ENCODE assay signal across 17 cellular contexts in the genomic region with DNA sequence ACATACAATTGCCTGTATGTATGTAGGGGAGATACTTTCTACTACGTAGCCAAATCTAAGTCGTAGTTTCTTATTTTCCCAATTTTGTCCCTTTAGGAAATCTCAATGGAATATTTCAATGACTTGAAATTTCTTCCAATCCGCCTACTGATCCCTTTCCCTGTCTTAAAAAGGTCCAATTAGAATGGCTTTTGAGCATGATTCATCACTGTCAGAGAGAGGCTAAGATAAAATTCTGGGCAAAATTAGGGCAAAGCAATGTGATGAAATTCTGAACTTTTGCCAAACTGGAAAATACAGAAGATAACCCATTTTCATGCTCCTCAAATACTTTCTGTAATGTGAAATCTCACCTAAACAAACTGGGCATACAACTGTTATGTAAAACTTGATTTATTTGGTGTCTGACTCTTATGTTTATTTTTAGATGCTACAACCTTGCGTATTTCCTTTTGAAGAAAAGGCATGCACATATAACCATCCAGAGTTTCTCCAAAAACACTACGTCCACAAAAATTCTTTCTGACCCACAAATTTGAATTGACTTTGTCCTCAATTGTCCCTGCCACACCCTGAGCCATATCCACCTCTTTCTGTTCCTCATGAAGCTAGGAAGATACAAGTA.
"Had no signal": no experiment of that assay in that cellular context is flagged by ENCODE, and none has a peak within 500 bp of the region (broad histone marks: within the 10 kb centered on the region; RNA-seq: fewer than 3 reads in every experiment).

No MANE protein-coding gene starts in this region.

- H3K27me3 ChIP-seq: breast epithelium, left lung, right atrium auricular region, transverse colon had no signal

- H3K27me3 Mint-ChIP-seq: activated naive CD4-positive, alpha-beta T cell treated with anti-CD3 and anti-CD28 coated beads, Interleukin-2, amount 10 ng/mL, durations not matched to agents 7 days and 5 days; progenitor cell of endocrine pancreas; stimulated activated naive CD8-positive, alpha-beta T cell treated with anti-CD3 and anti-CD28 coated beads, Interleukin-15, Interleukin-2, amounts not matched to agents 100 ng/mL and 50 ng/mL, for 24 hours had no signal

- DNase-seq: activated CD4-positive, alpha-beta T cell treated with anti-CD3 and anti-CD28 coated beads, Interleukin-2, amount 10 ng/mL, durations not matched to agents 24 days and 14 days; activated CD8-positive, alpha-beta memory T cell treated with anti-CD3 and anti-CD28 coated beads, Interleukin-2, amount 50 U/mL, for 4 hours; activated naive CD4-positive, alpha-beta T cell treated with anti-CD3 and anti-CD28 coated beads, Interleukin-2, amount 10 ng/mL, durations not matched to agents 7 days and 5 days; activated T-cell treated with anti-CD3 and anti-CD28 coated beads, Interleukin-2, amount 50 U/mL, for 4 hours; cerebellar nuclear complex; effector CD4-positive, alpha-beta T cell; hippocampal formation; left lung; midbrain; stimulated activated CD4-positive, alpha-beta T cell treated with anti-CD3 and anti-CD28 coated beads, Interleukin-2, amount 100 ng/mL, for 24 hours; transverse colon had no signal

- H3K36me3 Mint-ChIP-seq: activated naive CD4-positive, alpha-beta T cell treated with anti-CD3 and anti-CD28 coated beads, Interleukin-2, amount 10 ng/mL, durations not matched to agents 7 days and 5 days had no signal

- H3K4me1 Mint-ChIP-seq: activated CD4-positive, alpha-beta T cell treated with anti-CD3 and anti-CD28 coated beads, Interleukin-2, amount 10 ng/mL, durations not matched to agents 24 days and 14 days had no signal

- H3K9me3 ChIP-seq: breast epithelium, left lung, right atrium auricular region, transverse colon had no signal

- H3K9me3 Mint-ChIP-seq: activated naive CD4-positive, alpha-beta T cell treated with anti-CD3 and anti-CD28 coated beads, Interleukin-2, amount 10 ng/mL, durations not matched to agents 7 days and 5 days; activated T-cell treated with anti-CD3 and anti-CD28 coated beads, Interleukin-2, amount 50 U/mL, for 4 hours; stimulated activated naive CD8-positive, alpha-beta T cell treated with anti-CD3 and anti-CD28 coated beads, Interleukin-15, Interleukin-2, amounts not matched to agents 100 ng/mL and 50 ng/mL, for 24 hours; T-helper 1 cell treated with Interleukin-12 subunit alpha and Interleukin-12 subunit beta and Interleukin-4 antibody, amounts not matched to agents 30 μg/mL and 1 μg/mL, for 36 hours had no signal

- H3K27ac ChIP-seq: breast epithelium, left lung, right atrium auricular region, transverse colon had no signal

- H3K27ac Mint-ChIP-seq: activated CD4-positive, alpha-beta T cell treated with anti-CD3 and anti-CD28 coated beads, Interleukin-2, amount 10 ng/mL, durations not matched to agents 24 days and 14 days; activated naive CD4-positive, alpha-beta T cell treated with anti-CD3 and anti-CD28 coated beads, Interleukin-2, amount 10 ng/mL, durations not matched to agents 7 days and 5 days; progenitor cell of endocrine pancreas; stimulated activated naive CD8-positive, alpha-beta T cell treated with anti-CD3 and anti-CD28 coated beads, Interleukin-15, Interleukin-2, amounts not matched to agents 100 ng/mL and 50 ng/mL, for 24 hours; T-helper 1 cell treated with Interleukin-12 subunit alpha and Interleukin-12 subunit beta and Interleukin-4 antibody, amounts not matched to agents 30 μg/mL and 1 μg/mL, for 36 hours had no signal

- H3K4me3 Mint-ChIP-seq: activated CD4-positive, alpha-beta T cell treated with anti-CD3 and anti-CD28 coated beads, Interleukin-2, amount 10 ng/mL, durations not matched to agents 24 days and 14 days; activated naive CD4-positive, alpha-beta T cell treated with anti-CD3 and anti-CD28 coated beads, Interleukin-2, amount 10 ng/mL, durations not matched to agents 7 days and 5 days; activated T-cell treated with anti-CD3 and anti-CD28 coated beads, Interleukin-2, amount 50 U/mL, for 4 hours; stimulated activated naive CD8-positive, alpha-beta T cell treated with anti-CD3 and anti-CD28 coated beads, Interleukin-15, Interleukin-2, amounts not matched to agents 100 ng/mL and 50 ng/mL, for 24 hours; T-helper 1 cell treated with Interleukin-12 subunit alpha and Interleukin-12 subunit beta and Interleukin-4 antibody, amounts not matched to agents 30 μg/mL and 1 μg/mL, for 36 hours had no signal

- ATAC-seq: activated T-cell treated with anti-CD3 and anti-CD28 coated beads, Interleukin-2, amount 50 U/mL, for 4 hours; esophagus mucosa; left lung had no signal
